ENCODE assay signal across 8 cellular contexts in genomic region chr3:136861890-136862610, GRCh38. TPM values are rescaled to one million over a fixed set of nuclear protein-coding genes. Genes with fewer than 3 reads are reported as not detected.
DNase-seq lines count a peak whose midpoint lies in the region; ATAC-seq and TF ChIP-seq lines count a peak whose summit lies in the region.

Gene NCK1, plus strand, starts transcription at chr3:136862208. Its CDS starts 65,794 bp downstream, at chr3:136928002.

- DNase-seq in DMS79 (lab: John Stamatoyannopoulos, UW) (peak; percentile 98), KBM-7 (peak; percentile 98), erythroblast (lab: John Stamatoyannopoulos, UW) (peak; percentile 97 to 98)
- peak; percentile 98 for DNase-seq in activated T-cell treated with anti-CD3 and anti-CD28 coated beads, Interleukin-2, amount 50 U/mL, for 24 hours
- peak; percentile 96 to 97 for DNase-seq in stimulated activated CD8-positive, alpha-beta memory T cell treated with anti-CD3 and anti-CD28 coated beads, Interleukin-7, amount 100 ng/mL, for 1 hour (ENCODE audit: low read depth in 2 of 2)

- no peaks in the 10 kb centered on the region for H3K36me3 ChIP-seq in mucosa of stomach (ENCODE audit: control insufficient read depth, insufficient read depth, low read length)

- H3K4me1 ChIP-seq in mucosa of stomach (ENCODE audit: control insufficient read depth, insufficient read depth, low read length) = no peaks in the 10 kb centered on the region

- in situ Hi-C loops in KBM-7 (cut with MboI; ENCODE audit: low pct_unique_long_range_greater_than_20kb, low sequenced_read_pairs) = no loop called here

- H3K27me3 ChIP-seq in mucosa of stomach (ENCODE audit: control insufficient read depth, insufficient read depth, low read length) = no peaks in the 10 kb centered on the region

- H3K27ac Mint-ChIP-seq in activated T-cell treated with anti-CD3 and anti-CD28 coated beads, Interleukin-2, amount 50 U/mL, for 24 hours = peak within 1 kb of the TSS; percentile 95

- no peaks in the 10 kb centered on the region for H3K27me3 Mint-ChIP-seq in activated T-cell treated with anti-CD3 and anti-CD28 coated beads, Interleukin-2, amount 50 U/mL, for 24 hours

- H3K4me3 ChIP-seq in mucosa of stomach (ENCODE audit: low read length) = peak within 1 kb of the TSS; percentile 99

- peak within 1 kb of the TSS; percentile 86 for H3K4me3 Mint-ChIP-seq in activated T-cell treated with anti-CD3 and anti-CD28 coated beads, Interleukin-2, amount 50 U/mL, for 24 hours

- TF ChIP-seq POLR2A in erythroblast (IDR thresholded peaks at IDR 0.05; ENCODE audit: low read length) = peak; percentile 91

- peak; percentile 97 for ATAC-seq in GM21717 (IDR thresholded peaks at IDR 0.05; ENCODE audit: unreplicated experiment)

- peaks cover 54% of the 10 kb centered on the region for H3K36me3 Mint-ChIP-seq in activated T-cell treated with anti-CD3 and anti-CD28 coated beads, Interleukin-2, amount 50 U/mL, for 24 hours (ENCODE audit: low read depth)

- H3K9me3 Mint-ChIP-seq in activated T-cell treated with anti-CD3 and anti-CD28 coated beads, Interleukin-2, amount 50 U/mL, for 24 hours = peaks cover 2% of the 10 kb centered on the region

- peaks cover 53% of the 10 kb centered on the region for H3K4me1 Mint-ChIP-seq in activated T-cell treated with anti-CD3 and anti-CD28 coated beads, Interleukin-2, amount 50 U/mL, for 24 hours (ENCODE audit: low read depth)

- no peaks in the 10 kb centered on the region for H3K9me3 ChIP-seq in mucosa of stomach (ENCODE audit: control insufficient read depth, low read length)

- peak within 1 kb of the TSS; percentile 94 for H3K9ac ChIP-seq in mucosa of stomach (ENCODE audit: low read length)

TF ChIP-seq in PFSK-1, 5 proteins besides CTCF, POLR2A, EP300 and RAD21:
- TF ChIP-seq SIN3A (IDR thresholded peaks at IDR 0.05; ENCODE audit: borderline replicate concordance, insufficient read depth, low read length) (no peak), POLR2AphosphoS5 (IDR thresholded peaks at IDR 0.05; ENCODE audit: low read depth, low read length) (peak; percentile 84), REST (IDR thresholded peaks at IDR 0.05; ENCODE audit: insufficient read depth in 1 of 2, low read depth in 2 of 2, low read length in 2 of 2) (no peak), TAF1 (IDR thresholded peaks at IDR 0.05; ENCODE audit: borderline replicate concordance, insufficient read depth, low read length) (0 out of 2 replicates have a peak, but pooled peaks have one; percentile 60), FOXP2 (optimal IDR thresholded peaks at IDR 0.05; ENCODE audit: borderline replicate concordance, extremely low read depth, extremely low read length, insufficient read depth) (peak; percentile 71)

RNA-seq across cellular contexts. Expression of gene NCK1, which starts in this region (rescaled TPM):
- 17.8 TPM for polyA plus RNA-seq in PFSK-1 (2012; ENCODE audit: insufficient read length, low read depth)

Comparison
In these comparisons a context has a peak if more than half of its experiments do, and no peak if none do; other contexts are left out.
1. Peak in every context shown above with its lines: DNase-seq, ATAC-seq and H3K4me3 ChIP-seq.